1 cellular context compared by ENCODE assay signal in genomic region chr16:4513881-4514280, GRCh38.
TF ChIP-seq lines count a peak whose summit lies in the region.

No MANE protein-coding gene starts in this region.

TF ChIP-seq in GM12878, 131 proteins besides CTCF, POLR2A, EP300 and RAD21:
- no peak for TF ChIP-seq USF2 (IDR thresholded peaks at IDR 0.05; ENCODE audit: borderline replicate concordance, low read depth, low read length)
- TF ChIP-seq IKZF1 (conservative IDR thresholded peaks at IDR 0.05): no peak
- no peak for TF ChIP-seq EZH2 (IDR thresholded peaks at IDR 0.05; ENCODE audit: borderline replicate concordance, control insufficient read depth, low read depth, low read length)
- no peak for TF ChIP-seq BACH1 (IDR thresholded peaks at IDR 0.05; ENCODE audit: borderline replicate concordance)
TF ChIP-seq in GM12878: peak in this region for 0.
